14 cellular contexts compared by ENCODE assay signal in genomic region chr19:6489278-6490061, GRCh38. TPM values are rescaled to one million over a fixed set of nuclear protein-coding genes. Genes with fewer than 3 reads are reported as not detected.
A peak's percentile ranks its signal among the peaks of the same experiment; 100 is the strongest.
DNase-seq lines count a peak whose midpoint lies in the region; ATAC-seq and TF ChIP-seq lines count a peak whose summit lies in the region.
"Had no signal": no experiment of that assay in that cellular context is flagged by ENCODE, and none has a peak within 500 bp of the region (broad histone marks: within the 10 kb centered on the region; RNA-seq: fewer than 3 reads in every experiment).

No MANE protein-coding gene starts in this region.

- no peaks in the 10 kb centered on the region for H3K79me2 ChIP-seq in OCI-LY7 (ENCODE audit: insufficient read depth, low read depth, low read length)

- no peaks in the 10 kb centered on the region for H3K9me2 ChIP-seq in OCI-LY7 (ENCODE audit: insufficient read depth, low read length)

- H3K36me3 Mint-ChIP-seq in immature natural killer cell: no peaks in the 10 kb centered on the region
- no peaks in the 10 kb centered on the region for H3K36me3 Mint-ChIP-seq in osteocyte (ENCODE audit: unreplicated experiment)

- H3K27me3 Mint-ChIP-seq in immature natural killer cell (ENCODE audit: low read depth in 3 of 3): peaks cover 0 to 2% (median 0%) of the 10 kb centered on the region in 3 donors
- H3K27me3 Mint-ChIP-seq in osteocyte (ENCODE audit: unreplicated experiment): peaks cover 2% of the 10 kb centered on the region

- no peak for TF ChIP-seq CTCF in GM12864 (IDR thresholded peaks at IDR 0.05; ENCODE audit: low read depth, low read length, missing control alignments)
- TF ChIP-seq CTCF in OCI-LY7 (conservative IDR thresholded peaks at IDR 0.05; ENCODE audit: low read length): no peak
- no peak for TF ChIP-seq CTCF in adrenal gland (IDR thresholded peaks at IDR 0.05)
- no peak for TF ChIP-seq CTCF in osteocyte (IDR thresholded peaks at IDR 0.05)

- H3K4me3 Mint-ChIP-seq in immature natural killer cell (peak overlapping the region; percentile 52 to 87 (median 68)), osteocyte (ENCODE audit: unreplicated experiment) (no peak overlapping the region)

- POLR2A ChIA-PET in OCI-LY7 (lab: Charles Lee): interaction anchor here (0.7 kb wide), 1 partner anchor 416 kb away, joined by 3 read pairs; no protein-coding TSS in a partner anchor

- intact Hi-C loops in OCI-LY7 (cut with micrococcal nuclease; ENCODE audit: unreplicated experiment) (no loop called here), adrenal gland (cut with DNase I) (no loop called here)

- no peaks in the 10 kb centered on the region for H4K20me1 ChIP-seq in OCI-LY7 (ENCODE audit: insufficient read depth, low read length)

- TF ChIP-seq POLR2A in adrenal gland (IDR thresholded peaks at IDR 0.05): no peak

- no peaks in the 10 kb centered on the region for H3K9me3 Mint-ChIP-seq in immature natural killer cell
- peaks cover 5% of the 10 kb centered on the region for H3K9me3 Mint-ChIP-seq in osteocyte (ENCODE audit: unreplicated experiment)

- H3K9me3 ChIP-seq in OCI-LY7 (ENCODE audit: low read length): peaks cover 5% of the 10 kb centered on the region; the same call in 1 of the 2 replicates
- H3K9me3 ChIP-seq in adrenal gland (replicated peaks in 1 of 3): no peaks in the 10 kb centered on the region

- ATAC-seq in GM19395 (IDR thresholded peaks at IDR 0.05; ENCODE audit: unreplicated experiment): peak; percentile 75
- ATAC-seq: HCT116 had no signal

- CTCF ChIA-PET in OCI-LY7 (lab: Charles Lee; ENCODE audit: unreplicated experiment): interaction anchor here (0.7 kb wide), 1 partner anchor 13 kb away, joined by 3 read pairs; no protein-coding TSS in a partner anchor

- H3K27ac Mint-ChIP-seq in immature natural killer cell (peak overlapping the region; percentile 62 to 93 (median 86)), osteocyte (ENCODE audit: unreplicated experiment) (no peak overlapping the region)

- WGBS in adrenal gland, 4 donors: 57 to 71% (median 62%) methylated on average over 15 of the region's 15 CpGs

- H3K4me3 ChIP-seq in GM12864 (ENCODE audit: low read depth, low read length) (peak overlapping the region; percentile 68), OCI-LY7 (ENCODE audit: low read depth, low read length, poor library complexity, severe bottlenecking) (peak overlapping the region; percentile 61), adrenal gland (no peak overlapping the region)

- peak overlapping the region; percentile 74 for H3K4me2 ChIP-seq in OCI-LY7 (ENCODE audit: low read length)

- BruUV-seq in OCI-LY7 (replicated peaks; lab: Mats Ljungman, UMichigan): no TSS peak

- H3K27me3 ChIP-seq in adrenal gland: no peaks in the 10 kb centered on the region

- H3K36me3 ChIP-seq in OCI-LY7 (ENCODE audit: insufficient read depth, low read length) (no peaks in the 10 kb centered on the region), adrenal gland (replicated peaks in 1 of 2) (no peaks in the 10 kb centered on the region)

- peak overlapping the region; percentile 55 for H3K27ac ChIP-seq in OCI-LY7 (ENCODE audit: low read depth, low read length, poor library complexity, severe bottlenecking)
- no peak overlapping the region for H3K27ac ChIP-seq in adrenal gland

- DNase-seq in GM12864 (ENCODE audit: low read depth) (peak; percentile 57), OCI-LY7 (ENCODE audit: low spot score) (peak; percentile 79), immature natural killer cell (peak in 1 of 3 donors; percentile 29), adrenal gland (no peak), osteocyte (ENCODE audit: extremely low spot score, unreplicated experiment) (no peak), middle frontal gyrus (ENCODE audit: extremely low spot score, low spot score) (no peak), SKM-1 (lab: John Stamatoyannopoulos, UW; ENCODE audit: unreplicated experiment) (no peak)
- DNase-seq: activated CD4-positive, alpha-beta T cell treated with anti-CD3 and anti-CD28 coated beads, Interleukin-2, amount 50 U/mL, for 4 hours; EL; NCI-H524 treated with DMSO at 0.1 percent for 48 hours had no signal

- H3K4me1 Mint-ChIP-seq in immature natural killer cell: peaks cover 12 to 13% of the 10 kb centered on the region in 2 donors
- no peaks in the 10 kb centered on the region for H3K4me1 Mint-ChIP-seq in osteocyte (ENCODE audit: unreplicated experiment)

- H3K4me1 ChIP-seq in OCI-LY7 (ENCODE audit: insufficient read depth, low read length, poor library complexity, severe bottlenecking): peaks cover 15% of the 10 kb centered on the region
- H3K4me1 ChIP-seq in adrenal gland (replicated peaks in 1 of 2): no peaks in the 10 kb centered on the region

- H2AFZ ChIP-seq in OCI-LY7 (ENCODE audit: low read length): peak overlapping the region; percentile 95

RNA-seq across cellular contexts. Expression of gene DENND1C, which starts 7.9 kb away (rescaled TPM):
- total RNA-seq in OCI-LY7 (2014; rRNA removed; shearing (Covaris generic)): 40.9 and 41.8 TPM in 2 replicates
- total RNA-seq in OCI-LY7 (2022) (68.3 and 76.1 TPM in 2 replicates), adrenal gland (1 to 10 TPM in 7 of 8 donors, under 1 TPM in 1; 0.66 to 7.6 (median 4.4) TPM), osteocyte (not detected in 2 replicates)
- polyA plus RNA-seq in immature natural killer cell (100 to 1,000 TPM in 1 of 3 donors, 10 to 100 TPM in 2; 29.0 to 120 (median 32.9) TPM), adrenal gland (10 to 100 TPM in 1 of 3 donors, 1 to 10 TPM in 2; 1.4 to 12.1 (median 6.6) TPM)
- total RNA-seq: HT-29 had no signal

RNA-seq across cellular contexts. Expression of gene TUBB4A, which starts 12.6 kb away (rescaled TPM):
- total RNA-seq in OCI-LY7 (2014; rRNA removed; shearing (Covaris generic)): 9.7 and 14.4 TPM in 2 replicates
- total RNA-seq in OCI-LY7 (2022) (12.6 and 16.0 TPM in 2 replicates), adrenal gland (100 to 1,000 TPM in 6 of 8 donors, 10 to 100 TPM in 2; 60.1 to 752 (median 192) TPM), osteocyte (not detected in 2 replicates)
- polyA plus RNA-seq in immature natural killer cell (1 to 10 TPM in 2 of 3 donors, under 1 TPM in 1; 0.86 to 3.0 (median 1.3) TPM), adrenal gland (100 to 1,000 TPM in 1 of 3 donors, 10 to 100 TPM in 2; 50.4 to 560 (median 63.1) TPM)
- total RNA-seq: HT-29 had no signal

RNA-seq across cellular contexts. Expression of gene CRB3, which starts 25.4 kb away (rescaled TPM):
- 1.2 and 1.5 TPM in 2 replicates for total RNA-seq in OCI-LY7 (2014; rRNA removed; shearing (Covaris generic))
- total RNA-seq in OCI-LY7 (2022): 2.3 and 2.9 TPM in 2 replicates
- under 1 TPM in 1 of 3 donors, not detected in 2; 0.39 TPM for polyA plus RNA-seq in immature natural killer cell
- under 1 TPM in 4 of 8 donors, not detected in 4; 0.58 to 0.95 (median 0.77) TPM for total RNA-seq in adrenal gland
- polyA plus RNA-seq in adrenal gland: 1 to 10 TPM in 1 of 3 donors, under 1 TPM in 1, not detected in 1; 0.51 to 1.4 TPM
- not detected in 2 replicates for total RNA-seq in osteocyte
- total RNA-seq: posterior vena cava had no signal

RNA-seq across cellular contexts. Expression of gene SLC25A23, which starts 29.9 kb away (rescaled TPM):
- total RNA-seq in OCI-LY7 (2014; rRNA removed; shearing (Covaris generic)): 48.4 and 50.9 TPM in 2 replicates
- total RNA-seq in OCI-LY7 (2022): 65.5 and 65.7 TPM in 2 replicates
- polyA plus RNA-seq in immature natural killer cell: 10 to 100 TPM in 1 of 3 donors, 1 to 10 TPM in 1, under 1 TPM in 1; 0.61 to 14.7 (median 4.1) TPM
- 100 to 1,000 TPM in 3 of 8 donors, 10 to 100 TPM in 5; 41.7 to 189 (median 81.2) TPM for total RNA-seq in adrenal gland
- 10 to 100 TPM; 43.2 to 54.7 (median 49.3) TPM for polyA plus RNA-seq in adrenal gland
- 50.8 and 51.6 TPM in 2 replicates for total RNA-seq in osteocyte

RNA-seq across cellular contexts. Expression of gene TNFSF9, which starts 41.4 kb away (rescaled TPM):
- 18.1 and 22.3 TPM in 2 replicates for total RNA-seq in OCI-LY7 (2014; rRNA removed; shearing (Covaris generic))
- total RNA-seq in OCI-LY7 (2022): 16.1 and 20.9 TPM in 2 replicates
- polyA plus RNA-seq in immature natural killer cell: 10 to 100 TPM in 1 of 3 donors, 1 to 10 TPM in 2; 1.3 to 16.0 (median 5.9) TPM
- total RNA-seq in adrenal gland: 1 to 10 TPM in 3 of 8 donors, under 1 TPM in 4, not detected in 1; 0.50 to 1.6 (median 0.75) TPM
- polyA plus RNA-seq in adrenal gland: under 1 TPM; 0.16 to 0.40 (median 0.32) TPM
- total RNA-seq in osteocyte: 1.4 and 1.5 TPM in 2 replicates

Comparison
In these comparisons a context has a peak if more than half of its experiments do, and no peak if none do; other contexts are left out.
1. DNase-seq: peak in GM12864 (single experiment) and OCI-LY7 (single experiment); none in adrenal gland (0 of 7), osteocyte (single experiment), middle frontal gyrus (single experiment) and SKM-1 (single experiment).
2. H3K4me3 ChIP-seq: peak in GM12864 (single experiment) and OCI-LY7 (single experiment); none in adrenal gland (0 of 4).
3. RNA of gene DENND1C, which starts 7.9 kb away (total RNA-seq): 40.9 to 76.1 TPM in OCI-LY7; 0.66 to 7.6 TPM in adrenal gland and not detected in osteocyte; every median in the first group is over 4 times any median in the second.
4. RNA of gene TUBB4A, which starts 12.6 kb away (total RNA-seq): 60.1 to 752 TPM in adrenal gland and 9.7 to 16.0 TPM in OCI-LY7; not detected in osteocyte; every median in the first group is over 10 times any median in the second.